Comparison of ENCODE assay signal across 18 cellular contexts in genomic region chr5:120919017-120919416, GRCh38.
A peak's percentile ranks its signal among the peaks of the same experiment; 100 is the strongest.
DNase-seq lines count a peak whose midpoint lies in the region; ATAC-seq, FAIRE-seq and TF ChIP-seq lines count a peak whose summit lies in the region.
"Had no signal": no experiment of that assay in that cellular context is flagged by ENCODE, and none has a peak within 500 bp of the region (broad histone marks: within the 10 kb centered on the region; RNA-seq: fewer than 3 reads in every experiment).

No MANE protein-coding gene starts in this region.

- CTCF ChIA-PET in K562 (lab: Yijun Ruan, JAX; ENCODE audit: low intra/inter-chr PET ratio) = no interaction called here

- H3F3A ChIP-seq in GM23248 (ENCODE audit: insufficient read depth) = no peaks in the 10 kb centered on the region

- no peaks in the 10 kb centered on the region for H3K79me2 ChIP-seq in GM23248 (ENCODE audit: insufficient read depth)
- H3K79me2 ChIP-seq in K562 (ENCODE audit: control insufficient read depth, insufficient read depth, low read length) = no peaks in the 10 kb centered on the region

- no peak for ATAC-seq in K562
- ATAC-seq in mucosa of descending colon = no peak

- DNase-seq in GM23248 (peak; percentile 5), M059J (ENCODE audit: low read depth) (peak; percentile 2), K562 (ENCODE audit: extremely low read depth in 1 of 4, low spot score in 3 of 4) (no peak), glomerular visceral epithelial cell (ENCODE audit: extremely low spot score) (peak; percentile 3), mucosa of descending colon (no peak), lower leg skin (ENCODE audit: low spot score in 2 of 2) (no peak), amygdala (lab: John Stamatoyannopoulos, UW) (no peak), H4 (ENCODE audit: low spot score) (no peak)
- DNase-seq: BE2C; Calu3; CD4-positive, alpha-beta T cell; GDM1; KG1; NCI-H187; NCI-H69; SHP77 treated with DMSO at 0.1 percent for 48 hours had no signal

- H3K9ac ChIP-seq in GM23248 (no peak overlapping the region), K562 (ENCODE audit: insufficient read depth in 1 of 2, low read depth in 2 of 2, low read length in 2 of 2) (no peak overlapping the region)

- no peaks in the 10 kb centered on the region for H3K9me1 ChIP-seq in K562 (ENCODE audit: control insufficient read depth, insufficient read depth, low read length)

- no TSS peak for BruUV-seq in K562 (replicated peaks; lab: Mats Ljungman, UMichigan)

- H3K36me3 ChIP-seq in GM23248 (ENCODE audit: low read depth) = no peaks in the 10 kb centered on the region
- no peaks in the 10 kb centered on the region for H3K36me3 ChIP-seq in K562 (ENCODE audit: control insufficient read depth, insufficient read depth, low read length)
- no peaks in the 10 kb centered on the region for H3K36me3 ChIP-seq in mucosa of descending colon (ENCODE audit: low read depth)
- H3K36me3 ChIP-seq: BE2C had no signal

- H2AFZ ChIP-seq in GM23248 (no peak overlapping the region), K562 (ENCODE audit: low read depth, low read length) (no peak overlapping the region)

- no peaks in the 10 kb centered on the region for H3K27me3 ChIP-seq in GM23248 (replicated peaks; ENCODE audit: insufficient read depth)
- H3K27me3 ChIP-seq in K562 (ENCODE audit: control insufficient read depth in 2 of 2, insufficient read depth in 2 of 2, low read length in 2 of 2) = no peaks in the 10 kb centered on the region
- H3K27me3 ChIP-seq: BE2C had no signal

- in situ Hi-C loops in GM23248 (cut with MboI) = no loop called here
- in situ Hi-C loops in K562 (cut with MboI) = no loop called here

- TF ChIP-seq POLR2A in K562 (conservative IDR thresholded peaks at IDR 0.05) (no peak), lower leg skin (IDR thresholded peaks at IDR 0.05) (no peak)

- H3K4me2 ChIP-seq in GM23248 (ENCODE audit: unreplicated experiment) (no peak overlapping the region), K562 (ENCODE audit: insufficient read depth, low read length) (no peak overlapping the region)

- H3K4me3 ChIP-seq in GM23248 (no peak overlapping the region), K562 (no peak overlapping the region), mucosa of descending colon (no peak overlapping the region), lower leg skin (ENCODE audit: low read depth, poor library complexity, severe bottlenecking) (no peak overlapping the region)

- no peak for TF ChIP-seq EP300 in K562 (IDR thresholded peaks at IDR 0.05; ENCODE audit: low read length)

- H3K4me1 ChIP-seq in GM23248 (ENCODE audit: insufficient read depth) (no peaks in the 10 kb centered on the region), K562 (replicated peaks in 1 of 2; ENCODE audit: control insufficient read depth in 2 of 2, insufficient read depth in 2 of 2, low read length in 2 of 2) (no peaks in the 10 kb centered on the region), mucosa of descending colon (ENCODE audit: low read depth) (no peaks in the 10 kb centered on the region)

- intact Hi-C loops in K562 (cut with micrococcal nuclease) (no loop called here), mucosa of descending colon (cut with DNase I, micrococcal nuclease) (no loop called here), lower leg skin (cut with DNase I; ENCODE audit: low total_unique reads) (no loop called here)

- TF ChIP-seq CTCF in K562 (IDR thresholded peaks at IDR 0.05 in 2 of 3, conservative IDR thresholded peaks at IDR 0.05 in 1 of 3; ENCODE audit: insufficient read depth in 2 of 3, low read depth in 1 of 3, low read length in 3 of 3) (no peak), mucosa of descending colon (IDR thresholded peaks at IDR 0.05) (no peak), lower leg skin (IDR thresholded peaks at IDR 0.05) (no peak)

- no peak overlapping the region for H3K27ac ChIP-seq in GM23248
- no peak overlapping the region for H3K27ac ChIP-seq in K562 (ENCODE audit: extremely low read depth, low read depth, low read length)

- TF ChIP-seq RAD21 in K562 (CRISPR knock-in tag; conservative IDR thresholded peaks at IDR 0.05 in 1 of 2, IDR thresholded peaks at IDR 0.05 in 1 of 2) = no peak

- H3K9me3 ChIP-seq in GM23248 (ENCODE audit: low read depth) (no peaks in the 10 kb centered on the region), K562 (replicated peaks; ENCODE audit: control insufficient read depth, insufficient read depth, low read depth, low read length) (no peaks in the 10 kb centered on the region), mucosa of descending colon (no peaks in the 10 kb centered on the region)
- H3K9me3 ChIP-seq: BE2C had no signal

- POLR2A ChIA-PET in K562 (lab: Yijun Ruan, JAX) = no interaction called here

- H4K20me1 ChIP-seq in GM23248 (ENCODE audit: insufficient read depth) = no peaks in the 10 kb centered on the region
- H4K20me1 ChIP-seq in K562 (replicated peaks; ENCODE audit: control insufficient read depth, insufficient read depth, low read length) = no peaks in the 10 kb centered on the region

- FAIRE-seq in K562 (lab: Jason Lieb, UNC) = no peak
- FAIRE-seq: H54, HTR-8/SVneo had no signal

- 93 to 94% methylated on average over 2 of the region's 2 CpGs for WGBS in GM23248 (ENCODE audit: low coverage in 1 of 2, low lambda C conversion rate in 2 of 2, missing lambda C conversion rate in 2 of 2), 2 experiments
- 11% methylated on average over 2 of the region's 2 CpGs for WGBS in K562 (ENCODE audit: insufficient coverage, low coverage, missing lambda C conversion rate)
- WGBS in lower leg skin, 2 donors = 96 to 97% methylated on average over 2 of the region's 2 CpGs

- H3K9me2 ChIP-seq in GM23248 (ENCODE audit: insufficient read depth) = no peaks in the 10 kb centered on the region

TF ChIP-seq in K562, 482 proteins besides CTCF, POLR2A, EP300 and RAD21:
- peak; percentile 39; the same call in 1 of the 2 replicates for TF ChIP-seq CEBPB (tag; IDR thresholded peaks at IDR 0.05)
- no peak for TF ChIP-seq ZSCAN29 (IDR thresholded peaks at IDR 0.05)
- TF ChIP-seq CEBPG (CRISPR knock-in tag; IDR thresholded peaks at IDR 0.05) = no peak
- peak in 1 of 2 experiments; percentile 29; a peak in 1 of 4 replicates for TF ChIP-seq CEBPG (tag; conservative IDR thresholded peaks at IDR 0.05 in 1 of 2, IDR thresholded peaks at IDR 0.05 in 1 of 2)

Comparison
In these comparisons a context has a peak if more than half of its experiments do, and no peak if none do; other contexts are left out.
1. DNase-seq: peak in GM23248 (single experiment), M059J (single experiment) and glomerular visceral epithelial cell (single experiment); none in K562 (0 of 4), mucosa of descending colon (0 of 3), lower leg skin (0 of 2), amygdala (0 of 56) and H4 (single experiment).